ENCODE assay signal across 22 cellular contexts in the genomic region with DNA sequence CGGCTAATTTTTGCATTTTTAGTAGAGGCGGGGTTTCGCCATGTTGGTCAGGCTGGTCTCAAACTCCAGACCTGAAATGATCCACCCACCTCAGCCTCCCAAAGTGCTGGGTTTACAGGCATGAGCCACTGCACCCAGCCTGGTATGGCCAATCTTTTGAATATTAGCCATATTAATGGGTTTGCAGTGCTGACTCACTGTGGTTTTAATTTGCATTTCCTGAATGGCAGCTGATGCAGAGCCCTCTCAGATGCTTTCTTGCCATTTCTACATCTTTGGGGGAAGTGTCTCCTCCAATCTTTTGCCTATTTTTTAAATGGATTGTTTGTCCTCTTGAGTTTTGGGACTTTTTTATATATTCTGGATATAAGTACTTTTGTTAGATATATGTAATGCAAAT. TPM values are rescaled to one million over a fixed set of nuclear protein-coding genes. Genes with fewer than 3 reads are reported as not detected.
DNase-seq lines count a peak whose midpoint lies in the region; ATAC-seq and TF ChIP-seq lines count a peak whose summit lies in the region.
"Had no signal": no experiment of that assay in that cellular context is flagged by ENCODE, and none has a peak within 500 bp of the region (broad histone marks: within the 10 kb centered on the region; RNA-seq: fewer than 3 reads in every experiment).

No MANE protein-coding gene starts in this region.

- H3K4me1 Mint-ChIP-seq in endodermal cell: no peaks in the 10 kb centered on the region
- H3K4me1 Mint-ChIP-seq: CD14-positive monocyte; CD8-positive, alpha-beta memory T cell had no signal

- no peak overlapping the region for H3K9ac ChIP-seq in MM.1S (ENCODE audit: low read length)
- no peak overlapping the region for H3K9ac ChIP-seq in endodermal cell (ENCODE audit: extremely low read depth, low read length, poor library complexity, severe bottlenecking)
- H3K9ac ChIP-seq: BLaER1 treated with 17β-estradiol and CSF1 and Interleukin-3, amounts not matched to agents 10 nM and 100 nM; GM23248 had no signal

- no peak overlapping the region for H3K27ac ChIP-seq in MM.1S (ENCODE audit: low read length)
- H3K27ac ChIP-seq in endodermal cell (ENCODE audit: low read depth, low read length): no peak overlapping the region
- H3K27ac ChIP-seq: A549; BLaER1 treated with 17β-estradiol and CSF1 and Interleukin-3, amounts not matched to agents 10 nM and 100 nM; GM23248 had no signal

- in situ Hi-C loops in Caki2 (cut with HindIII; ENCODE audit: low pct_unique_long_range_greater_than_20kb, low sequenced_read_pairs): no loop called here

- H3K27me3 Mint-ChIP-seq in endodermal cell (ENCODE audit: insufficient read depth): no peaks in the 10 kb centered on the region
- H3K27me3 Mint-ChIP-seq: CD4-positive, alpha-beta T cell had no signal

- no peaks in the 10 kb centered on the region for H4K20me1 ChIP-seq in MM.1S (ENCODE audit: insufficient read depth, low read length)
- H4K20me1 ChIP-seq: BLaER1 treated with 17β-estradiol and CSF1 and Interleukin-3, amounts not matched to agents 10 nM and 100 nM had no signal

- H3K4me3 ChIP-seq in MM.1S (ENCODE audit: low read length) (no peak overlapping the region), endodermal cell (ENCODE audit: low read length) (no peak overlapping the region)
- H3K4me3 ChIP-seq: A549; BLaER1 treated with 17β-estradiol and CSF1 and Interleukin-3, amounts not matched to agents 10 nM and 100 nM; GM23248 had no signal

- H3K9me3 Mint-ChIP-seq in endodermal cell: peaks cover 7% of the 10 kb centered on the region

- no peaks in the 10 kb centered on the region for H3K79me2 ChIP-seq in MM.1S (ENCODE audit: low read length)

- no peak for ATAC-seq in stimulated activated naive CD8-positive, alpha-beta T cell treated with anti-CD3 and anti-CD28 coated beads, Interleukin-15, Interleukin-2, amounts not matched to agents 100 U/mL and 50 U/mL, for 24 hours
- ATAC-seq: A549 had no signal

- H2AFZ ChIP-seq in MM.1S (ENCODE audit: low read length): no peak overlapping the region
- H2AFZ ChIP-seq: GM23248 had no signal

- no peaks in the 10 kb centered on the region for H3K36me3 ChIP-seq in MM.1S (replicated peaks; ENCODE audit: insufficient read depth, low read length)
- H3K36me3 ChIP-seq in endodermal cell (ENCODE audit: control insufficient read depth, insufficient read depth, low read length): no peaks in the 10 kb centered on the region
- H3K36me3 ChIP-seq: BE2C; BLaER1 treated with 17β-estradiol and CSF1 and Interleukin-3, amounts not matched to agents 10 nM and 100 nM had no signal

- H3K9me3 ChIP-seq in MM.1S (replicated peaks; ENCODE audit: insufficient read depth, low read length) (no peaks in the 10 kb centered on the region), endodermal cell (ENCODE audit: control insufficient read depth, low read length) (peaks cover 6% of the 10 kb centered on the region)
- H3K9me3 ChIP-seq: A549, BE2C had no signal

- no peaks in the 10 kb centered on the region for H3F3A ChIP-seq in MM.1S (ENCODE audit: insufficient read depth, low read length)

- 98% methylated on average over 3 of the region's 3 CpGs; no CpG with 5 or more reads in 1 of the 2 experiments for whole genome bisulfite sequencing in endodermal cell (ENCODE audit: insufficient coverage in 1 of 2, insufficient read length in 1 of 2), 2 experiments

- H3K36me3 Mint-ChIP-seq in endodermal cell (ENCODE audit: low read depth): no peaks in the 10 kb centered on the region
- H3K36me3 Mint-ChIP-seq: CD14-positive monocyte; CD8-positive, alpha-beta memory T cell had no signal

- H3K27me3 ChIP-seq in MM.1S (replicated peaks; ENCODE audit: insufficient read depth, low read length) (no peaks in the 10 kb centered on the region), endodermal cell (ENCODE audit: control insufficient read depth, insufficient read depth, low read length, poor library complexity, severe bottlenecking) (no peaks in the 10 kb centered on the region)
- H3K27me3 ChIP-seq: BLaER1 treated with 17β-estradiol and CSF1 and Interleukin-3, amounts not matched to agents 10 nM and 100 nM had no signal

- no peak overlapping the region for H3K4me2 ChIP-seq in MM.1S (ENCODE audit: low read depth, low read length)
- H3K4me2 ChIP-seq: A549 had no signal

- no peak for TF ChIP-seq CTCF in MM.1S (IDR thresholded peaks at IDR 0.05; ENCODE audit: low read length)
- no peak for TF ChIP-seq CTCF in endodermal cell (conservative IDR thresholded peaks at IDR 0.05)

- H3K27ac Mint-ChIP-seq in endodermal cell: no peak overlapping the region
- H3K27ac Mint-ChIP-seq: CD14-positive monocyte; CD4-positive, alpha-beta T cell; CD8-positive, alpha-beta memory T cell had no signal

- H3K9me2 ChIP-seq in MM.1S (replicated peaks; ENCODE audit: insufficient read depth, low read length): no peaks in the 10 kb centered on the region

- H3K4me1 ChIP-seq in MM.1S (ENCODE audit: low read length) (no peaks in the 10 kb centered on the region), endodermal cell (ENCODE audit: control insufficient read depth, insufficient read depth, low read length) (no peaks in the 10 kb centered on the region)
- H3K4me1 ChIP-seq: A549, BE2C had no signal

- H3K4me3 Mint-ChIP-seq in endodermal cell: no peak overlapping the region
- H3K4me3 Mint-ChIP-seq: CD14-positive monocyte; CD4-positive, alpha-beta T cell; CD8-positive, alpha-beta memory T cell had no signal

- DNase-seq in Caki2 (ENCODE audit: low read depth) (peak; percentile 23), MM.1S (peak; percentile 12), astrocyte of the hippocampus (ENCODE audit: low read depth, low spot score) (peak; percentile 45), kidney tubule cell (ENCODE audit: low spot score) (peak; percentile 48), endodermal cell (no peak), DMS153 (lab: John Stamatoyannopoulos, UW) (no peak)
- no peak for DNase-seq in stimulated activated naive CD8-positive, alpha-beta T cell treated with anti-CD3 and anti-CD28 coated beads, Interleukin-15, Interleukin-2, amounts not matched to agents 100 U/mL and 50 U/mL, for 24 hours
- DNase-seq in stimulated activated CD4-positive, alpha-beta T cell treated with anti-CD3 and anti-CD28 coated beads, Interleukin-2, amount 100 ng/mL, for 24 hours: no peak
- DNase-seq: 8988T; ACHN; AML-193; BE2C; Calu3; CD4-positive, alpha-beta T cell; CD8-positive, alpha-beta memory T cell; DMS79 treated with DMSO at 0.1 percent for 48 hours; GM23248; H7; HCEC 1CT had no signal

RNA-seq across cellular contexts. Expression of gene NPAS3, which starts 55.5 kb away (rescaled TPM):
- 8.1 TPM in 1 of 2 replicates, not detected in the other for total RNA-seq in Caki2 (2014; rRNA removed; shearing (Covaris generic); ENCODE audit: low replicate concordance)
- total RNA-seq in endodermal cell: 1 to 10 TPM; 1.4 to 1.6 TPM
- polyA plus RNA-seq in endodermal cell (2013, experiment 1 of 2): 14.5 TPM
- 12.2 TPM for polyA plus RNA-seq in endodermal cell (2013, experiment 2 of 2)
- total RNA-seq: Calu3; CD4-positive, alpha-beta T cell; CD8-positive, alpha-beta memory T cell had no signal
- polyA plus RNA-seq: A549; CD14-positive monocyte; CD8-positive, alpha-beta memory T cell; GM23248 had no signal

Comparison
In these comparisons a context has a peak if more than half of its experiments do, and no peak if none do; other contexts are left out.
1. DNase-seq: peak in Caki2 (single experiment), MM.1S (single experiment), astrocyte of the hippocampus (single experiment) and kidney tubule cell (single experiment); none in endodermal cell (single experiment), stimulated activated naive CD8-positive, alpha-beta T cell treated with anti-CD3 and anti-CD28 coated beads, Interleukin-15, Interleukin-2, amounts not matched to agents 100 U/mL and 50 U/mL, for 24 hours (single experiment), DMS153 (single experiment) and stimulated activated CD4-positive, alpha-beta T cell treated with anti-CD3 and anti-CD28 coated beads, Interleukin-2, amount 100 ng/mL, for 24 hours (0 of 2).